In the genomic region with DNA sequence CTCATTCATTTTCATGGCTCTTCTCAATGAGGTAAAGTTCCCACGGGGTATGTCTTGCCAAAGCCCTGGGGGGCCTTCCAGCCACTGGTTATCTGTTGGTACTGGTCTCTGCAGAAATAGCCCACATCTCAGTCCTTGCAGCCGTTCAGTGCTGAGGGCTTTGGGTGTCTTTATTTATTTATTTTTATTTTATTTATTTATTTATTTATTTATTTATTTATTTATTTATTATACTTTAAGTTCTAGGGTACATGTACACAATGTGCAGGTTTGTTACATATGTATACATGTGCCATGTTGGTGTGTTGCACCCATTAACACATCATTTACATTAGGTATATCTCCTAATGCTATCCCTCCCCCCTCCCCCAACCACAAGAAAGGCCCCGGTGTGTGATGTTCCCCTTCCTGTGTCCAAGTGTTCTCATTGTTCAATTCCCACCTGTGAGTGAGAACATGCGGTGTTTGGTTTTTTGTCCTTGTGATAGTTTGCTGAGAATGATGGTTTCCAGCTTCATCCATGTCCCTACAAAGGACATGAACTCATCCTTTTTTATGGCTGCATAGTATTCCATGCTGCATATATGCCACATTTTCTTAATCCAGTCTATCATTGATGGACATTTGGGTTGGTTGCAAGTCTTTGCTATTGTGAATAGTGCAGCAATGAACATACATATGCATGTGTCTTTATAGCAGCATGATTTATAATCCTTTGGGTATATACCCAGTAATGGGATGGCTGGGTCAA, we compare ENCODE assay signal across 8 cellular contexts.
A peak's percentile ranks its signal among the peaks of the same experiment; 100 is the strongest.
DNase-seq lines count a peak whose midpoint lies in the region; ATAC-seq, FAIRE-seq and TF ChIP-seq lines count a peak whose summit lies in the region.
"Not testable (repeated sequence)": the region's sequence is repeated elsewhere in the genome, so short reads cannot be mapped to it uniquely, and the experiment has no call there.

No MANE protein-coding gene starts in this region.

- CTCF ChIA-PET in A549 (lab: Yijun Ruan, JAX); WTC11 (lab: Charles Lee); K562 (lab: Yijun Ruan, JAX; ENCODE audit: low intra/inter-chr PET ratio): not testable (repeated sequence)
- CTCF ChIA-PET in HEK293 (lab: Yijun Ruan, JAX) = interaction anchor here (0.7 kb wide), 1 partner anchor 86 kb away, joined by 3 read pairs; no protein-coding TSS in a partner anchor

- not testable (repeated sequence) for H3K9me3 Mint-ChIP-seq in WTC11

- not testable (repeated sequence) for H3K36me3 ChIP-seq in DND-41 (ENCODE audit: insufficient read depth, low read length); HEK293 (ENCODE audit: control insufficient read depth in 2 of 2, insufficient read depth in 1 of 2, low read length in 2 of 2); KOPT-K1 (ENCODE audit: insufficient read depth, low read length); K562 (ENCODE audit: control insufficient read depth, insufficient read depth, low read length); spleen

- intact Hi-C loops in K562 (cut with micrococcal nuclease) = loop anchor here (10.0 kb wide), 1 partner anchor 325 kb away; no protein-coding TSS in a partner anchor
- intact Hi-C loops in spleen (cut with DNase I; ENCODE audit: low total_unique reads) = not testable (repeated sequence)

- TF ChIP-seq RAD21 in A549 (conservative IDR thresholded peaks at IDR 0.05 in 1 of 2, IDR thresholded peaks at IDR 0.05 in 1 of 2); K562 (CRISPR knock-in tag; conservative IDR thresholded peaks at IDR 0.05 in 1 of 2, IDR thresholded peaks at IDR 0.05 in 1 of 2): not testable (repeated sequence)

- H3K4me2 ChIP-seq in A549; DND-41 (ENCODE audit: insufficient read depth, low read length); K562 (ENCODE audit: insufficient read depth, low read length): not testable (repeated sequence)

- not testable (repeated sequence) for H3K4me3 ChIP-seq in A549; HEK293 (ENCODE audit: low read depth, low read length); K562; coronary artery; spleen
- H3K4me3 ChIP-seq in DND-41 (ENCODE audit: low read depth in 1 of 2, low read length in 2 of 2) = peak overlapping the region in 1 of 2 experiments; percentile 8; a peak in 1 of 4 replicates

- H3K9ac ChIP-seq in DND-41 (ENCODE audit: low read depth, low read length) = peak overlapping the region; percentile 31
- not testable (repeated sequence) for H3K9ac ChIP-seq in K562 (ENCODE audit: insufficient read depth in 1 of 2, low read depth in 2 of 2, low read length in 2 of 2)

- H3K4me1 ChIP-seq in A549; HEK293 (ENCODE audit: control insufficient read depth, insufficient read depth, low read length); K562 (replicated peaks in 1 of 2; ENCODE audit: control insufficient read depth in 2 of 2, insufficient read depth in 2 of 2, low read length in 2 of 2); spleen: not testable (repeated sequence)
- H3K4me1 ChIP-seq in DND-41 (ENCODE audit: insufficient read depth, low read length) = peaks cover 93% of the 10 kb centered on the region

- H3K4me1 Mint-ChIP-seq in WTC11 = not testable (repeated sequence)

- TF ChIP-seq POLR2A in A549 (IDR thresholded peaks at IDR 0.05; ENCODE audit: low read length); K562 (conservative IDR thresholded peaks at IDR 0.05); spleen (IDR thresholded peaks at IDR 0.05): not testable (repeated sequence)

- H3K36me3 Mint-ChIP-seq in WTC11 = not testable (repeated sequence)

- ATAC-seq in A549; DND-41 (ENCODE audit: insufficient read depth, low read depth); WTC11; K562: not testable (repeated sequence)

- BruUV-seq in K562 (replicated peaks; lab: Mats Ljungman, UMichigan) = not testable (repeated sequence)

- H2AFZ ChIP-seq in DND-41 (ENCODE audit: low read depth, low read length); K562 (ENCODE audit: low read depth, low read length): not testable (repeated sequence)

- H3K27me3 Mint-ChIP-seq in WTC11 (ENCODE audit: low read depth) = not testable (repeated sequence)

- not testable (repeated sequence) for DNase-seq in A549 (ENCODE audit: low read depth in 1 of 2, low spot score in 1 of 2); WTC11 (ENCODE audit: low spot score); K562 (ENCODE audit: extremely low read depth in 1 of 4, low spot score in 3 of 4)
- DNase-seq in DND-41 = peak; percentile 50
- peak; percentile 14 for DNase-seq in coronary artery (ENCODE audit: low spot score)
- DNase-seq in spleen = peak; percentile 31

- not testable (repeated sequence) for FAIRE-seq in A549 (lab: Jason Lieb, UNC); K562 (lab: Jason Lieb, UNC)

- not testable (repeated sequence) for H3K9me3 ChIP-seq in A549; DND-41 (ENCODE audit: insufficient read depth, low read length, severe bottlenecking); HEK293 (ENCODE audit: control insufficient read depth, insufficient read depth, low read depth, low read length); K562 (replicated peaks; ENCODE audit: control insufficient read depth, insufficient read depth, low read depth, low read length); spleen
- H3K9me3 ChIP-seq in KOPT-K1 (ENCODE audit: insufficient read depth, low read length, poor library complexity, severe bottlenecking) = peaks cover 27% of the 10 kb centered on the region

- not testable (repeated sequence) for TF ChIP-seq EP300 in A549 (IDR thresholded peaks at IDR 0.05); K562 (IDR thresholded peaks at IDR 0.05; ENCODE audit: low read length)

- H3K4me3 Mint-ChIP-seq in WTC11 = not testable (repeated sequence)

- H3K79me2 ChIP-seq in DND-41 (ENCODE audit: insufficient read depth, low read length); K562 (ENCODE audit: control insufficient read depth, insufficient read depth, low read length): not testable (repeated sequence)

- POLR2A ChIA-PET in A549 (lab: Yijun Ruan, JAX); HEK293 (lab: Yijun Ruan, JAX); WTC11 (lab: Charles Lee); K562 (lab: Yijun Ruan, JAX): not testable (repeated sequence)

- H3K27ac ChIP-seq in A549; HEK293 (ENCODE audit: extremely low read depth, low read depth, low read length); K562 (ENCODE audit: extremely low read depth, low read depth, low read length); coronary artery; spleen: not testable (repeated sequence)
- H3K27ac ChIP-seq in DND-41 (ENCODE audit: low read length) = peak overlapping the region; percentile 91
- peak overlapping the region; percentile 53 for H3K27ac ChIP-seq in KOPT-K1 (ENCODE audit: low read depth, low read length, poor library complexity, severe bottlenecking)

- in situ Hi-C loops in K562 (cut with MboI) = not testable (repeated sequence)

- TF ChIP-seq CTCF in A549 (IDR thresholded peaks at IDR 0.05); DND-41 (IDR thresholded peaks at IDR 0.05; ENCODE audit: borderline replicate concordance, extremely low read depth, low read length, poor library complexity, severe bottlenecking); HEK293 (tag by site-specific recombination; IDR thresholded peaks at IDR 0.05); WTC11 (IDR thresholded peaks at IDR 0.05); K562 (IDR thresholded peaks at IDR 0.05 in 2 of 3, conservative IDR thresholded peaks at IDR 0.05 in 1 of 3; ENCODE audit: insufficient read depth in 2 of 3, low read depth in 1 of 3, low read length in 3 of 3); coronary artery (IDR thresholded peaks at IDR 0.05); spleen (IDR thresholded peaks at IDR 0.05 in 8 of 11, conservative IDR thresholded peaks at IDR 0.05 in 3 of 11): not testable (repeated sequence)

- H3K27me3 ChIP-seq in DND-41 (ENCODE audit: insufficient read depth, low read length, poor library complexity) = not testable (repeated sequence)
- H3K27me3 ChIP-seq in K562 (ENCODE audit: control insufficient read depth in 2 of 2, insufficient read depth in 2 of 2, low read length in 2 of 2) (peaks cover 0 to 13% of the 10 kb centered on the region in 2 experiments; a peak in 2 of 5 replicates), spleen (replicated peaks in 1 of 7) (peaks cover 0 to 35% (median 0%) of the 10 kb centered on the region in 7 donors)

- not testable (repeated sequence) for H3K27ac Mint-ChIP-seq in WTC11

- not testable (repeated sequence) for H3K9me1 ChIP-seq in K562 (ENCODE audit: control insufficient read depth, insufficient read depth, low read length)

- not testable (repeated sequence) for H4K20me1 ChIP-seq in DND-41 (ENCODE audit: insufficient read depth, low read length); K562 (replicated peaks; ENCODE audit: control insufficient read depth, insufficient read depth, low read length)

- 28% methylated on average over 3 of the region's 4 CpGs for WGBS in A549 (ENCODE audit: missing lambda C conversion rate)
- 0% methylated on average over 2 of the region's 4 CpGs for WGBS in K562 (ENCODE audit: insufficient coverage, low coverage, missing lambda C conversion rate)
- WGBS in spleen, 5 donors = 73 to 95% (median 86%) methylated on average over 3 to 4 of the region's 4 CpGs

TF ChIP-seq in A549, 52 proteins besides CTCF, POLR2A, EP300 and RAD21:
- 0 out of 2 replicates have a peak, but pooled peaks have one; percentile 9 for TF ChIP-seq ZC3H11A (IDR thresholded peaks at IDR 0.05)
TF ChIP-seq in A549: peak in this region for 1; not testable (repeated sequence) for 51.

TF ChIP-seq in HEK293, 187 proteins besides CTCF, POLR2A, EP300 and RAD21 (continues in another document):
- peak; percentile 62 for TF ChIP-seq ZNF426 (tag by site-specific recombination; IDR thresholded peaks at IDR 0.05)

TF ChIP-seq in WTC11, 78 proteins besides CTCF, POLR2A, EP300 and RAD21:
- TF ChIP-seq HMGA2 (CRISPR knock-in tag; IDR thresholded peaks at IDR 0.05) = peak; percentile 63; the same call in 1 of the 2 replicates
TF ChIP-seq in WTC11: peak in this region for 1; not testable (repeated sequence) for 77.
